In genomic region chr6:2959909-2960719, GRCh38 we compare ENCODE assay signal across 12 cellular contexts. TPM values are rescaled to one million over a fixed set of nuclear protein-coding genes. Genes with fewer than 3 reads are reported as not detected.
DNase-seq lines count a peak whose midpoint lies in the region; ATAC-seq, FAIRE-seq and TF ChIP-seq lines count a peak whose summit lies in the region.
"Had no signal": no experiment of that assay in that cellular context is flagged by ENCODE, and none has a peak within 500 bp of the region (broad histone marks: within the 10 kb centered on the region; RNA-seq: fewer than 3 reads in every experiment).

No MANE protein-coding gene starts in this region.

- 49 to 70% methylated on average over 9 to 11 of the region's 12 CpGs for WGBS in mesodermal cell (ENCODE audit: insufficient coverage in 2 of 2), 2 experiments

- no peak for ATAC-seq in GM19463 (IDR thresholded peaks at IDR 0.05; ENCODE audit: unreplicated experiment)

- peaks cover 11% of the 10 kb centered on the region for H3K36me3 ChIP-seq in mesodermal cell (ENCODE audit: control insufficient read depth, insufficient read depth, low read length)

- in situ Hi-C loops in ACHN (cut with HindIII; ENCODE audit: low pct_ligation_motif_present, low pct_unique_long_range_greater_than_20kb, low sequenced_read_pairs) = no loop called here

- peak; percentile 59 for DNase-seq in ACHN
- DNase-seq in HTR-8/SVneo (ENCODE audit: insufficient read length, low spot score) = peak; percentile 49
- DNase-seq in dermis blood vessel endothelial cell = peak; percentile 85
- DNase-seq in GM10248 (ENCODE audit: extremely low spot score) = no peak
- no peak for DNase-seq in NCI-H146 (lab: John Stamatoyannopoulos, UW)
- DNase-seq in SHP77 (lab: John Stamatoyannopoulos, UW) = no peak
- DNase-seq: activated gamma-delta T cell treated with Interleukin-2 at 50 U/mL for 16 hours, KBM-7 had no signal

- H3K9me3 ChIP-seq in mesodermal cell (ENCODE audit: control insufficient read depth, low read length) = no peaks in the 10 kb centered on the region

- no peak for TF ChIP-seq CTCF in GM10248 (IDR thresholded peaks at IDR 0.05; ENCODE audit: control extremely low read depth, extremely low read depth, low read depth, missing control alignments)

- H3K27ac ChIP-seq in mesodermal cell (ENCODE audit: low read depth, low read length, severe bottlenecking) = peak overlapping the region; percentile 50
- H3K27ac ChIP-seq: SK-N-MC had no signal

- POLR2A ChIA-PET in GM10248 (lab: Yijun Ruan, JAX) = interaction anchor here (0.5 kb wide), 1 partner anchor 10 kb away, joined by 6 read pairs; no protein-coding TSS in a partner anchor

- peak; percentile 65 for FAIRE-seq in HTR-8/SVneo (lab: Jason Lieb, UNC)
- FAIRE-seq: D721Med had no signal

- peaks cover 16% of the 10 kb centered on the region for H3K4me1 ChIP-seq in mesodermal cell (ENCODE audit: control insufficient read depth, insufficient read depth, low read length, poor library complexity, severe bottlenecking)

- CTCF ChIA-PET in GM10248 (lab: Yijun Ruan, JAX) = interaction anchor here (1.3 kb wide), 1 partner anchor 30 kb away, joined by 3 read pairs; no protein-coding TSS in a partner anchor

- no peak overlapping the region for H3K4me3 ChIP-seq in mesodermal cell (ENCODE audit: extremely low read depth, insufficient read depth, low read length, poor library complexity, severe bottlenecking)
- H3K4me3 ChIP-seq: SK-N-MC had no signal

RNA-seq across cellular contexts. Expression of gene SERPINB6, which starts 11.3 kb away (rescaled TPM):
- total RNA-seq in dermis blood vessel endothelial cell = 127 and 135 TPM in 2 replicates
- 75.6 TPM for polyA plus RNA-seq in mesodermal cell (2013, experiment 1 of 2)
- polyA plus RNA-seq in mesodermal cell (2013, experiment 2 of 2) = 76.2 TPM

RNA-seq across cellular contexts. Expression of gene NQO2, which starts 39.6 kb away (rescaled TPM):
- 22.5 and 24.1 TPM in 2 replicates for total RNA-seq in dermis blood vessel endothelial cell
- polyA plus RNA-seq in mesodermal cell (2013, experiment 1 of 2) = 37.7 TPM
- 34.7 TPM for polyA plus RNA-seq in mesodermal cell (2013, experiment 2 of 2)

RNA-seq across cellular contexts. Expression of gene SERPINB9, which starts 57.0 kb away (rescaled TPM):
- total RNA-seq in dermis blood vessel endothelial cell = 37.3 and 98.0 TPM in 2 replicates
- 66.1 TPM for polyA plus RNA-seq in mesodermal cell (2013, experiment 1 of 2)
- 65.9 TPM for polyA plus RNA-seq in mesodermal cell (2013, experiment 2 of 2)

Comparison
In these comparisons a context has a peak if more than half of its experiments do, and no peak if none do; other contexts are left out.
1. DNase-seq: peak in ACHN (single experiment), HTR-8/SVneo (single experiment) and dermis blood vessel endothelial cell (single experiment); none in GM10248 (single experiment), NCI-H146 (single experiment) and SHP77 (0 of 2).